19 cellular contexts compared by ENCODE assay signal in the genomic region with DNA sequence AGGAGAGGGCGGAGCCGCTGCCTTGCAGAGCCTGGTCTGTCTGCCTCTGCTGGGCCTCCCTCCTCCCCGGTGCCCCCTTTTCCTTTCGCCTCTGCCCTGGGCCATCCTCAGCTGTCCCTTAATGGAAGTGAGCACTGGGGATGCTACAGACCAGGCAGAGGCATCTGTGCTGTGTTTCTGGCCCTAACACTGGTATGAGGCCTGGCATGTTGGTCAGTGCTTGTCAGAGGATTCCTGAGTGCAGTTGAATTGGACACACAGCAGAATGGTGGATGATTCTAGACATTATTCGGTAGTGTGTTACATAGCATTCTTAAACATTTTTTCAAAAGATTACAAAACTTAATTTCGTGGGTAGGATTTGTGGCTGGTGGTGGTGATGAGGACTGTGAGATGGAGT.
DNase-seq lines count a peak whose midpoint lies in the region; ATAC-seq and TF ChIP-seq lines count a peak whose summit lies in the region.
"Had no signal": no experiment of that assay in that cellular context is flagged by ENCODE, and none has a peak within 500 bp of the region (broad histone marks: within the 10 kb centered on the region; RNA-seq: fewer than 3 reads in every experiment).

No MANE protein-coding gene starts in this region.

- ATAC-seq in activated B cell treated with CpG ODN at 0.5 μM for 24 hours (ENCODE audit: low read depth) = no peak
- no peak for ATAC-seq in naive thymus-derived CD8-positive, alpha-beta T cell
- ATAC-seq in sciatic nerve = no peak
- ATAC-seq: lower lobe of right lung had no signal

- POLR2A ChIA-PET in activated B cell treated with CpG ODN at 0.5 μM for 24 hours (lab: Charles Lee) = interaction anchor here (0.6 to 1.3 kb wide), 3 partner anchors 25 to 35 kb away, joined by 3 read pairs; no protein-coding TSS in a partner anchor
- POLR2A ChIA-PET in naive thymus-derived CD8-positive, alpha-beta T cell (lab: Charles Lee) = no interaction called here

- intact Hi-C loops in activated B cell treated with CpG ODN at 0.5 μM for 24 hours (cut with micrococcal nuclease) (loop anchor here (5.0 kb wide), 1 partner anchor 35 kb away; no protein-coding TSS in a partner anchor), sciatic nerve (cut with DNase I) (no loop called here)
- intact Hi-C loops in activated naive CD4-positive, alpha-beta T cell treated with anti-CD3 and anti-CD28 coated beads for 36 hours (cut with micrococcal nuclease) = no loop called here

- peak overlapping the region; percentile 74 for H3K27ac Mint-ChIP-seq in activated B cell treated with CpG ODN at 0.5 μM for 24 hours
- H3K27ac Mint-ChIP-seq in naive thymus-derived CD8-positive, alpha-beta T cell = peak overlapping the region in 7 of 10 donors; percentile 14 to 81 (median 44)
- no peak overlapping the region for H3K27ac Mint-ChIP-seq in activated naive CD4-positive, alpha-beta T cell treated with anti-CD3 and anti-CD28 coated beads for 36 hours

- TF ChIP-seq CTCF in activated B cell treated with CpG ODN at 0.5 μM for 24 hours (IDR thresholded peaks at IDR 0.05) = no peak

- H3K27me3 Mint-ChIP-seq in activated B cell treated with CpG ODN at 0.5 μM for 24 hours = no peaks in the 10 kb centered on the region
- no peaks in the 10 kb centered on the region for H3K27me3 Mint-ChIP-seq in naive thymus-derived CD8-positive, alpha-beta T cell
- no peaks in the 10 kb centered on the region for H3K27me3 Mint-ChIP-seq in activated naive CD4-positive, alpha-beta T cell treated with anti-CD3 and anti-CD28 coated beads for 36 hours (ENCODE audit: low read depth)
- H3K27me3 Mint-ChIP-seq: CD4-positive, CD25-positive, alpha-beta regulatory T cell had no signal

- H3K9me3 Mint-ChIP-seq in activated B cell treated with CpG ODN at 0.5 μM for 24 hours = peaks cover 10% of the 10 kb centered on the region
- H3K9me3 Mint-ChIP-seq in naive thymus-derived CD8-positive, alpha-beta T cell = peaks cover 4 to 26% (median 13%) of the 10 kb centered on the region in 9 donors
- H3K9me3 Mint-ChIP-seq in activated naive CD4-positive, alpha-beta T cell treated with anti-CD3 and anti-CD28 coated beads for 36 hours = peaks cover 23% of the 10 kb centered on the region

- peaks cover 34% of the 10 kb centered on the region for H3K36me3 Mint-ChIP-seq in activated B cell treated with CpG ODN at 0.5 μM for 24 hours (ENCODE audit: low read depth)
- H3K36me3 Mint-ChIP-seq in naive thymus-derived CD8-positive, alpha-beta T cell = peaks cover 9 to 30% (median 20%) of the 10 kb centered on the region in 3 donors
- peaks cover 28% of the 10 kb centered on the region for H3K36me3 Mint-ChIP-seq in activated naive CD4-positive, alpha-beta T cell treated with anti-CD3 and anti-CD28 coated beads for 36 hours (ENCODE audit: low read depth)

- CTCF ChIA-PET in activated B cell treated with CpG ODN at 0.5 μM for 24 hours (lab: Charles Lee) = no interaction called here
- CTCF ChIA-PET in activated naive CD4-positive, alpha-beta T cell treated with anti-CD3 and anti-CD28 coated beads for 36 hours (lab: Charles Lee) = interaction anchor here (0.6 kb wide), 1 partner anchor 49 kb away, joined by 3 read pairs; no protein-coding TSS in a partner anchor

- peaks cover 82% of the 10 kb centered on the region for H3K4me1 Mint-ChIP-seq in activated B cell treated with CpG ODN at 0.5 μM for 24 hours
- peaks cover 36 to 75% (median 66%) of the 10 kb centered on the region in 4 donors for H3K4me1 Mint-ChIP-seq in naive thymus-derived CD8-positive, alpha-beta T cell
- peaks cover 61% of the 10 kb centered on the region for H3K4me1 Mint-ChIP-seq in activated naive CD4-positive, alpha-beta T cell treated with anti-CD3 and anti-CD28 coated beads for 36 hours (ENCODE audit: low read depth)

- H3K4me3 Mint-ChIP-seq in activated B cell treated with CpG ODN at 0.5 μM for 24 hours = no peak overlapping the region
- peak overlapping the region in 5 of 10 donors; percentile 15 to 67 (median 50) for H3K4me3 Mint-ChIP-seq in naive thymus-derived CD8-positive, alpha-beta T cell
- no peak overlapping the region for H3K4me3 Mint-ChIP-seq in activated naive CD4-positive, alpha-beta T cell treated with anti-CD3 and anti-CD28 coated beads for 36 hours

- DNase-seq in AG08396 (ENCODE audit: low spot score) (peak; percentile 48), GM03348 (ENCODE audit: low spot score) (peak; percentile 13), activated B cell treated with CpG ODN at 0.5 μM for 24 hours (no peak), sciatic nerve (ENCODE audit: low spot score) (no peak)
- no peak for DNase-seq in naive thymus-derived CD8-positive, alpha-beta T cell
- DNase-seq in stimulated activated CD4-positive, alpha-beta T cell treated with anti-CD3 and anti-CD28 coated beads, Interleukin-1b, Interleukin-23, amount 100 ng/mL, for 48 hours = no peak
- no peak for DNase-seq in activated naive CD4-positive, alpha-beta T cell treated with anti-CD3 and anti-CD28 coated beads for 36 hours
- DNase-seq: activated CD4-positive, alpha-beta T cell treated with anti-CD3 and anti-CD28 coated beads, Interleukin-2, amount 50 U/mL, for 4 hours; activated effector memory CD4-positive, alpha-beta T cell treated with Interleukin-2 at 50 U/mL for 16 hours; CD4-positive, CD25-positive, alpha-beta regulatory T cell; cerebellar nuclear complex; DMS 273 treated with DMSO at 0.1 percent for 48 hours; GOT3; Karpas-422; lower lobe of right lung; MV-4-11; NCI-H146; NCI-H510A treated with DMSO at 0.1 percent for 48 hours; substantia nigra had no signal

Comparison
In these comparisons a context has a peak if more than half of its experiments do, and no peak if none do; other contexts are left out.
1. DNase-seq: peak in AG08396 (single experiment) and GM03348 (single experiment); none in activated B cell treated with CpG ODN at 0.5 μM for 24 hours (single experiment), naive thymus-derived CD8-positive, alpha-beta T cell (0 of 10), stimulated activated CD4-positive, alpha-beta T cell treated with anti-CD3 and anti-CD28 coated beads, Interleukin-1b, Interleukin-23, amount 100 ng/mL, for 48 hours (single experiment), sciatic nerve (single experiment) and activated naive CD4-positive, alpha-beta T cell treated with anti-CD3 and anti-CD28 coated beads for 36 hours (single experiment).